In the genomic region with DNA sequence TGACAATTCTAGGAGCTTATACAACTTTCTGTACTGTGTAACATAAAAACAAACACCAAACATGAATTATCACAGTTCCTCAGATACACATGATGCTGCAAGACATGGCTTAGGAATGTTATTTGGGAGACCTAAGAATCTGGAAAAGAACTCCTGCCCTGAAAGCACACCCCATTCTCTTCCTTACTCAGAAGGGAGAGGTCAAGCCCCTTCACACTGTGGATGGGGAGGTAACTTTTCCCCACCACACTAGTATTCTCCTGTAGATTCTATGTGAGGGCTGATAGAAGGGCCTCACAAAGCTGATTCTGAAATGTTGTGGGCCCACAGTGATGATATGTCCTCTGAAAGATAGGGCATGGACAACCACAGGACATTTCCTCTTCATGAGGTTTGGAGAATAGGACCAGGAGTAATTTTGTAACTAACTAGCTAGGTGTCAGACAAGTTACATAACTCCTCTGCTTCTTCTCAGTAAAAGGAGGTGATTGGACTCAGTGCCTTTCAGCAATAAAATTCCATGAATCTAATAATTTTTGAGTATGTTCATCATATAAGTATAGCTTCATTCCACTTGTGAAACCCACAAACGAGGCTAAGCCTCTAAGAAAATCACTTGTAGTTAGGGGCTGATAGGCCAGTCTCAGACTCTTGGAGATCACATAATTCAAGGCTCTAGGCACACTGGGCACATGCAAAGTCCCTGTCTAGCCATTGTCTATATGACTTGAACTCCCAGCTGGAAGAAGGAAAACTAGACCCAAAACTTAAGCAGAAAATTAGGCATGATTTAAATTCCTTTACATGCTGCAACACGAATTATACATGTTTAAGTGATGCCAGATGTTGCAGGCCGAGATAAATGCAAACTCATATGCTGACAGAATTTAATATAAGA, we compare ENCODE assay signal across 21 cellular contexts. TPM values are rescaled to one million over a fixed set of nuclear protein-coding genes. Genes with fewer than 3 reads are reported as not detected.
DNase-seq lines count a peak whose midpoint lies in the region; TF ChIP-seq lines count a peak whose summit lies in the region.
"Had no signal": no experiment of that assay in that cellular context is flagged by ENCODE, and none has a peak within 500 bp of the region (broad histone marks: within the 10 kb centered on the region; RNA-seq: fewer than 3 reads in every experiment).

No MANE protein-coding gene starts in this region.

- no peaks in the 10 kb centered on the region for H3K27me3 Mint-ChIP-seq in HFFc6 (ENCODE audit: insufficient read depth)

- TF ChIP-seq CTCF in HFFc6 (IDR thresholded peaks at IDR 0.05): no peak

- H3K4me3 ChIP-seq in skeletal muscle satellite cell (ENCODE audit: low read length): no peak overlapping the region
- H3K4me3 ChIP-seq: BLaER1 treated with 17β-estradiol and CSF1 and Interleukin-3, amounts not matched to agents 10 nM and 100 nM; esophagus muscularis mucosa; mucosa of descending colon; spleen had no signal

- H3K4me1 ChIP-seq in skeletal muscle satellite cell (ENCODE audit: control insufficient read depth, insufficient read depth, low read length): peaks cover 45% of the 10 kb centered on the region

- H3K9me3 ChIP-seq in skeletal muscle satellite cell (replicated peaks; ENCODE audit: low read length): no peaks in the 10 kb centered on the region
- H3K9me3 ChIP-seq: esophagus muscularis mucosa, mucosa of descending colon had no signal

- peaks cover 20% of the 10 kb centered on the region; the same call in 1 of the 2 replicates for H3K36me3 Mint-ChIP-seq in HFFc6 (ENCODE audit: low read depth)

- H3K9ac ChIP-seq in skeletal muscle satellite cell (ENCODE audit: low read depth, low read length): no peak overlapping the region

- peaks cover 68% of the 10 kb centered on the region for H3K4me1 Mint-ChIP-seq in HFFc6 (ENCODE audit: low read depth)
- H3K4me1 Mint-ChIP-seq: T-helper 17 cell had no signal

- DNase-seq in HFFc6 (no peak), amniotic epithelial cell (ENCODE audit: low read depth) (peak; percentile 34), fibroblast of peridontal ligament (ENCODE audit: extremely low read depth) (peak; percentile 77), head of caudate nucleus (no peak), NCI-H1930 (lab: John Stamatoyannopoulos, UW) (no peak), cardiac septum (ENCODE audit: low spot score) (no peak)
- DNase-seq: amniotic stem cell; caudate nucleus; KG1; mucosa of descending colon; NCI-H1092; NCI-H2029; PC-3; SIG-M5; spleen; stimulated activated CD4-positive, alpha-beta T cell treated with anti-CD3 and anti-CD28 coated beads, Interleukin-4, amount 100 ng/mL, for 24 hours; T-helper 17 cell; trophoblast cell had no signal

- intact Hi-C loops in head of caudate nucleus (cut with DNase I) (no loop called here), cardiac septum (cut with DNase I) (no loop called here)

- no peaks in the 10 kb centered on the region for H3K9me3 Mint-ChIP-seq in HFFc6

- no peaks in the 10 kb centered on the region for H3K27me3 ChIP-seq in skeletal muscle satellite cell (ENCODE audit: control insufficient read depth, insufficient read depth, low read length)
- H3K27me3 ChIP-seq: BLaER1 treated with 17β-estradiol and CSF1 and Interleukin-3, amounts not matched to agents 10 nM and 100 nM; esophagus muscularis mucosa had no signal

- H3K27ac Mint-ChIP-seq in HFFc6: peak overlapping the region; percentile 3; the same call in 1 of the 2 replicates
- H3K27ac Mint-ChIP-seq: T-helper 17 cell had no signal

- peak overlapping the region; percentile 87 for H3K4me2 ChIP-seq in skeletal muscle satellite cell (ENCODE audit: low read length)

- H3K36me3 ChIP-seq in skeletal muscle satellite cell (ENCODE audit: insufficient read depth, low read length): peaks cover 40% of the 10 kb centered on the region
- H3K36me3 ChIP-seq: esophagus muscularis mucosa had no signal

- H3K4me3 Mint-ChIP-seq in HFFc6: no peak overlapping the region
- H3K4me3 Mint-ChIP-seq: T-helper 17 cell had no signal

RNA-seq across cellular contexts. Expression of a gene that starts 7.5 kb away (rescaled TPM):
- 10 to 100 TPM; 21.0 to 45.4 (median 44.5) TPM for total RNA-seq in HFFc6 (2021; fragmentation: NEBNext Ultra II Directional; extraction: Animal tissue kit (Norgen Biotek cat#: 25700))
- total RNA-seq in skeletal muscle satellite cell (2012; rRNA removed): 846 and 904 TPM in 2 replicates
- 2.2 TPM for total RNA-seq in cardiac septum

RNA-seq across cellular contexts. Expression of a gene that starts 59.1 kb away (rescaled TPM):
- total RNA-seq in HFFc6 (2021; fragmentation: NEBNext Ultra II Directional; extraction: Animal tissue kit (Norgen Biotek cat#: 25700)): 10 to 100 TPM; 33.3 to 72.7 (median 63.8) TPM
- 76.0 and 80.6 TPM in 2 replicates for total RNA-seq in skeletal muscle satellite cell (2012; rRNA removed)
- total RNA-seq in cardiac septum: 0.78 TPM

Comparison
In these comparisons a context has a peak if more than half of its experiments do, and no peak if none do; other contexts are left out.
1. DNase-seq: peak in amniotic epithelial cell (single experiment) and fibroblast of peridontal ligament (single experiment); none in HFFc6 (single experiment), head of caudate nucleus (0 of 42), NCI-H1930 (0 of 2) and cardiac septum (single experiment).
2. RNA of a gene that starts 59.1 kb away (total RNA-seq): 33.3 to 72.7 TPM in HFFc6; 0.78 TPM in cardiac septum (single experiment); every median in the first group is over 10 times any median in the second.